Comparison of ENCODE assay signal across 8 cellular contexts in genomic region chr2:47174731-47175361, GRCh38. TPM values are rescaled to one million over a fixed set of nuclear protein-coding genes. Genes with fewer than 3 reads are reported as not detected.
DNase-seq lines count a peak whose midpoint lies in the region; ATAC-seq and TF ChIP-seq lines count a peak whose summit lies in the region.

No MANE protein-coding gene starts in this region.

- no peaks in the 10 kb centered on the region for H3K4me1 ChIP-seq in ovary (ENCODE audit: insufficient read depth)

- intact Hi-C loops in activated CD4-positive, alpha-beta memory T cell treated with anti-CD3 and anti-CD28 coated beads for 36 hours (cut with micrococcal nuclease), result no loop called here
- intact Hi-C loops in ovary (cut with DNase I), result no loop called here

- CTCF ChIA-PET in activated CD4-positive, alpha-beta memory T cell treated with anti-CD3 and anti-CD28 coated beads for 36 hours (lab: Charles Lee), result interaction anchor here (0.7 kb wide), 1 partner anchor 152 kb away, joined by 3 read pairs; no protein-coding TSS in a partner anchor

- no peak for ATAC-seq in GM21390 (IDR thresholded peaks at IDR 0.05; ENCODE audit: unreplicated experiment)

- H3K4me3 ChIP-seq in fibroblast of villous mesenchyme (ENCODE audit: low read depth, low read length) (peak overlapping the region; percentile 99), ovary (peak overlapping the region; percentile 86)

- no peak for TF ChIP-seq EP300 in ovary (IDR thresholded peaks at IDR 0.05)

- POLR2A ChIA-PET in activated CD4-positive, alpha-beta memory T cell treated with anti-CD3 and anti-CD28 coated beads for 36 hours (lab: Charles Lee), result no interaction called here

- peak; percentile 51 for DNase-seq in activated CD4-positive, alpha-beta T cell treated with anti-CD3 and anti-CD28 coated beads for 48 hours
- no peak for DNase-seq in activated CD4-positive, alpha-beta T cell treated with anti-CD3 and anti-CD28 coated beads for 1 hour
- DNase-seq in NCI-H1436 (lab: John Stamatoyannopoulos, UW), result peak; percentile 38
- peak; percentile 54 for DNase-seq in activated CD4-positive, alpha-beta memory T cell treated with anti-CD3 and anti-CD28 coated beads for 36 hours
- DNase-seq in fibroblast of villous mesenchyme (ENCODE audit: low read depth), result peak; percentile 63
- DNase-seq in ovary, result peak in 2 of 5 donors; percentile 40 to 48
- no peak for DNase-seq in GF-D8 (lab: John Stamatoyannopoulos, UW)

- peak overlapping the region; percentile 88 for H3K4me3 Mint-ChIP-seq in activated CD4-positive, alpha-beta memory T cell treated with anti-CD3 and anti-CD28 coated beads for 36 hours

- TF ChIP-seq CTCF in fibroblast of villous mesenchyme (IDR thresholded peaks at IDR 0.05; ENCODE audit: insufficient read depth, low read depth, low read length), result no peak
- no peak for TF ChIP-seq CTCF in ovary (IDR thresholded peaks at IDR 0.05)

- peaks cover 5% of the 10 kb centered on the region for H3K27me3 Mint-ChIP-seq in activated CD4-positive, alpha-beta memory T cell treated with anti-CD3 and anti-CD28 coated beads for 36 hours

- peak overlapping the region; percentile 97 to 99 for H3K27ac ChIP-seq in ovary

- H3K36me3 ChIP-seq in ovary, result no peaks in the 10 kb centered on the region

- no peaks in the 10 kb centered on the region for H3K27me3 ChIP-seq in ovary

- peak overlapping the region; percentile 93 for H3K27ac Mint-ChIP-seq in activated CD4-positive, alpha-beta memory T cell treated with anti-CD3 and anti-CD28 coated beads for 36 hours

- peaks cover 39% of the 10 kb centered on the region for H3K36me3 Mint-ChIP-seq in activated CD4-positive, alpha-beta memory T cell treated with anti-CD3 and anti-CD28 coated beads for 36 hours

- no peaks in the 10 kb centered on the region for H3K9me3 ChIP-seq in ovary

- no peak for TF ChIP-seq POLR2A in ovary (IDR thresholded peaks at IDR 0.05)

- peaks cover 57% of the 10 kb centered on the region for H3K4me1 Mint-ChIP-seq in activated CD4-positive, alpha-beta memory T cell treated with anti-CD3 and anti-CD28 coated beads for 36 hours (ENCODE audit: low read depth)

- H3K9me3 Mint-ChIP-seq in activated CD4-positive, alpha-beta memory T cell treated with anti-CD3 and anti-CD28 coated beads for 36 hours, result peaks cover 2% of the 10 kb centered on the region

- 0 to 2% (median 1%) methylated on average over 15 of the region's 15 CpGs for WGBS in ovary, 3 donors

RNA-seq across cellular contexts. Expression of gene CALM2, which starts 1.5 kb away (rescaled TPM):
- total RNA-seq in activated CD4-positive, alpha-beta memory T cell treated with anti-CD3 and anti-CD28 coated beads for 36 hours, result 100 to 1,000 TPM; 479 TPM
- 1,019 and 1,625 TPM in 2 replicates for total RNA-seq in fibroblast of villous mesenchyme
- 100 to 1,000 TPM; 324 to 555 (median 519) TPM for total RNA-seq in ovary
- 100 to 1,000 TPM; 478 to 890 TPM for polyA plus RNA-seq in ovary

RNA-seq across cellular contexts. Expression of gene STPG4, which starts 19.7 kb away (rescaled TPM):
- not detected for total RNA-seq in activated CD4-positive, alpha-beta memory T cell treated with anti-CD3 and anti-CD28 coated beads for 36 hours
- 0.64 and 2.2 TPM in 2 replicates for total RNA-seq in fibroblast of villous mesenchyme
- under 1 TPM in 1 of 7 donors, not detected in 6; 0.35 TPM for total RNA-seq in ovary
- polyA plus RNA-seq in ovary, result under 1 TPM in 1 of 2 donors, not detected in 1; 0.17 TPM

Comparison
In these comparisons a context has a peak if more than half of its experiments do, and no peak if none do; other contexts are left out.
1. DNase-seq: peak in activated CD4-positive, alpha-beta T cell treated with anti-CD3 and anti-CD28 coated beads for 48 hours (single experiment), NCI-H1436 (single experiment), activated CD4-positive, alpha-beta memory T cell treated with anti-CD3 and anti-CD28 coated beads for 36 hours (single experiment) and fibroblast of villous mesenchyme (single experiment); none in activated CD4-positive, alpha-beta T cell treated with anti-CD3 and anti-CD28 coated beads for 1 hour (single experiment) and GF-D8 (single experiment).